10 cellular contexts compared by ENCODE assay signal in genomic region chr6:138795809-138796469, GRCh38. TPM values are rescaled to one million over a fixed set of nuclear protein-coding genes. Genes with fewer than 3 reads are reported as not detected.
DNase-seq lines count a peak whose midpoint lies in the region; ATAC-seq and TF ChIP-seq lines count a peak whose summit lies in the region.
"Had no signal": no experiment of that assay in that cellular context is flagged by ENCODE, and none has a peak within 500 bp of the region (broad histone marks: within the 10 kb centered on the region; RNA-seq: fewer than 3 reads in every experiment).

ECT2L (plus strand) TSS chr6:138796087; CDS start chr6:138813275, 17,188 bp downstream.

- ATAC-seq in GM18517 (IDR thresholded peaks at IDR 0.05; ENCODE audit: unreplicated experiment) (no peak), HG02840 (IDR thresholded peaks at IDR 0.05; ENCODE audit: low FRiP score, unreplicated experiment) (no peak)
- ATAC-seq: PC-3 had no signal

- no peaks in the 10 kb centered on the region for H3K9me3 ChIP-seq in skeletal muscle tissue (ENCODE audit: control insufficient read depth in 3 of 3, low read length in 3 of 3)

- TF ChIP-seq CTCF in HFF-Myc (IDR thresholded peaks at IDR 0.05; ENCODE audit: low read depth, low read length, missing control alignments), result no peak
- TF ChIP-seq CTCF in brain microvascular endothelial cell (IDR thresholded peaks at IDR 0.05; ENCODE audit: low read depth, low read length, missing control alignments), result no peak

- H3K4me3 ChIP-seq in HFF-Myc (replicated peaks; ENCODE audit: low read depth, low read length) (peak within 1 kb of the TSS; percentile 30), brain microvascular endothelial cell (ENCODE audit: low read depth, low read length) (peak within 1 kb of the TSS; percentile 55), skeletal muscle tissue (ENCODE audit: low read length in 3 of 3) (peak within 1 kb of the TSS in 2 of 3 donors; percentile 41 to 48)

- H3K27me3 ChIP-seq in brain microvascular endothelial cell (replicated peaks) (no peaks in the 10 kb centered on the region), skeletal muscle tissue (ENCODE audit: control insufficient read depth in 3 of 3, insufficient read depth in 3 of 3, low read length in 3 of 3) (no peaks in the 10 kb centered on the region)

- DNase-seq in HFF-Myc (ENCODE audit: extremely low read depth, low read depth) (peak; percentile 12), brain microvascular endothelial cell (peak; percentile 49), iPS-NIHi11 (ENCODE audit: low spot score) (peak; percentile 81), epidermal melanocyte (ENCODE audit: insufficient read length, low spot score) (no peak)
- no peak for DNase-seq in activated CD4-positive, alpha-beta T cell treated with anti-CD3 and anti-CD28 coated beads for 4 hours
- DNase-seq: PC-3; stimulated activated CD8-positive, alpha-beta memory T cell treated with anti-CD3 and anti-CD28 coated beads, Interleukin-4, amount 100 ng/mL, for 48 hours had no signal

- peaks cover 4% of the 10 kb centered on the region for H3K36me3 ChIP-seq in brain microvascular endothelial cell (replicated peaks)
- peaks cover 0 to 13% (median 11%) of the 10 kb centered on the region in 3 donors for H3K36me3 ChIP-seq in skeletal muscle tissue (ENCODE audit: control insufficient read depth in 3 of 3, insufficient read depth in 3 of 3, low read length in 3 of 3)

- H3K27ac ChIP-seq in brain microvascular endothelial cell, result no peak within 1 kb of the TSS
- H3K27ac ChIP-seq in skeletal muscle tissue (ENCODE audit: low read depth, low read length), result peak within 1 kb of the TSS; percentile 0

- no peaks in the 10 kb centered on the region for H3K4me1 ChIP-seq in skeletal muscle tissue (ENCODE audit: control insufficient read depth in 3 of 3, insufficient read depth in 3 of 3, low read length in 3 of 3)

- in situ Hi-C loops in brain microvascular endothelial cell (cut with HindIII; ENCODE audit: low pct_ligation_motif_present, low sequenced_read_pairs), result no loop called here

- H3K9ac ChIP-seq in skeletal muscle tissue (ENCODE audit: low read depth in 1 of 3, low read length in 3 of 3), result peak within 1 kb of the TSS; percentile 46 to 63 (median 58)

RNA-seq across cellular contexts. Expression of gene ECT2L, which starts in this region (rescaled TPM):
- under 0.01 TPM for total RNA-seq in skeletal muscle tissue
- total RNA-seq: PC-3 had no signal

Comparison
In these comparisons a context has a peak if more than half of its experiments do, and no peak if none do; other contexts are left out.
1. DNase-seq: peak in HFF-Myc (single experiment), brain microvascular endothelial cell (single experiment) and iPS-NIHi11 (single experiment); none in epidermal melanocyte (single experiment) and activated CD4-positive, alpha-beta T cell treated with anti-CD3 and anti-CD28 coated beads for 4 hours (0 of 2).
2. Peak in every context shown above with its lines, with median percentiles within 50 percentile points of each other: H3K4me3 ChIP-seq.